13 cellular contexts compared by ENCODE assay signal in the genomic region with DNA sequence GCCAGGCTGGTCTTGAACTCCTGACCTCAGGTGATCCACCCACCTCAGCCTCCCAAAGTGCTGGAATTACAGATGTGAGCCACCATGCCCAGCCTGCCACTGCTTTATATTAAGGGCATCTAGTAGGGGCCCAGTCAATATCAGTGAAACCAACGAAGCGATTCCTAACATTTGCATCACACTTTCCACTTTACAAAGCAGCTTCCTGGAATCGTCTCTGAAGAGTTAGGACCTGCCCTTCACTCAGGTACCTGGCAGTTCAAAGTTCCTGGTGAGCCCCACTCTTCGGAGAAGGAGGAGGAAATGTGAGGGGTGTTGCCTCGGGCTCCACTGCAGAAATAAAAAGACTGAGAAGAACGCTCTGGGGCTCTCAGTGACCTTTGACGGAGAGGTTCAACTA. TPM values are rescaled to one million over a fixed set of nuclear protein-coding genes. Genes with fewer than 3 reads are reported as not detected.
DNase-seq lines count a peak whose midpoint lies in the region; ATAC-seq and TF ChIP-seq lines count a peak whose summit lies in the region.
"Had no signal": no experiment of that assay in that cellular context is flagged by ENCODE, and none has a peak within 500 bp of the region (broad histone marks: within the 10 kb centered on the region; RNA-seq: fewer than 3 reads in every experiment).

No MANE protein-coding gene starts in this region.

- peak overlapping the region; percentile 66 for H3K4me3 ChIP-seq in OCI-LY3 (ENCODE audit: low read length)
- H3K4me3 ChIP-seq: prostate gland had no signal

- H3K36me3 ChIP-seq in OCI-LY3 (replicated peaks; ENCODE audit: low read depth, low read length), result peaks cover 3% of the 10 kb centered on the region
- H3K36me3 ChIP-seq: prostate gland had no signal

- H3K27ac Mint-ChIP-seq in activated T-helper 2 cell treated with anti-CD3 and anti-CD28 coated beads, Interferon-gamma antibody, Interleukin-2, Interleukin-4, amounts not matched to agents 10 μg/mL and 5 μg/mL and 100 μg/mL, durations not matched to agents 14 hours and 24 hours and 36 hours, result peak overlapping the region; percentile 92
- H3K27ac Mint-ChIP-seq: brain had no signal

- DNase-seq in activated CD8-positive, alpha-beta memory T cell treated with anti-CD3 and anti-CD28 coated beads for 24 hours, result peak; percentile 67
- DNase-seq in activated CD8-positive, alpha-beta memory T cell treated with anti-CD3 and anti-CD28 coated beads, Interleukin-2, amount 50 U/mL, for 4 hours, result no peak
- DNase-seq in activated T-helper 2 cell treated with anti-CD3 and anti-CD28 coated beads, Interferon-gamma antibody, Interleukin-2, Interleukin-4, amounts not matched to agents 10 μg/mL and 5 μg/mL and 100 μg/mL, durations not matched to agents 14 hours and 24 hours and 36 hours (ENCODE audit: low spot score), result no peak
- DNase-seq in stimulated activated CD4-positive, alpha-beta T cell treated with anti-CD3 and anti-CD28 coated beads, Interleukin-4, amount 100 ng/mL, for 24 hours, result peak; percentile 36
- DNase-seq in NCI-H2029 treated with DMSO at 0.1 percent for 48 hours (lab: John Stamatoyannopoulos, UW) (no peak), NCI-H2107 (lab: John Stamatoyannopoulos, UW) (no peak)
- DNase-seq: Caco-2; NK-92 treated with Interleukin-12 subunit alpha and Interleukin-12 subunit beta, amount 100 ng/mL, for 24 hours; SHP77 had no signal

- peak overlapping the region; percentile 95 for H3K27ac ChIP-seq in OCI-LY3 (ENCODE audit: low read length)
- H3K27ac ChIP-seq: prostate gland had no signal

- no peak overlapping the region for H3K4me3 Mint-ChIP-seq in activated T-helper 2 cell treated with anti-CD3 and anti-CD28 coated beads, Interferon-gamma antibody, Interleukin-2, Interleukin-4, amounts not matched to agents 10 μg/mL and 5 μg/mL and 100 μg/mL, durations not matched to agents 14 hours and 24 hours and 36 hours (ENCODE audit: low read depth)
- H3K4me3 Mint-ChIP-seq: brain had no signal

- H3K4me1 Mint-ChIP-seq in activated T-helper 2 cell treated with anti-CD3 and anti-CD28 coated beads, Interferon-gamma antibody, Interleukin-2, Interleukin-4, amounts not matched to agents 10 μg/mL and 5 μg/mL and 100 μg/mL, durations not matched to agents 14 hours and 24 hours and 36 hours (ENCODE audit: low read depth), result peaks cover 64% of the 10 kb centered on the region

- H4K20me1 ChIP-seq in OCI-LY3 (ENCODE audit: insufficient read depth, low read length), result no peaks in the 10 kb centered on the region

- no peak for TF ChIP-seq CTCF in OCI-LY3 (IDR thresholded peaks at IDR 0.05; ENCODE audit: low read depth, low read length)

- intact Hi-C loops in activated T-helper 2 cell treated with anti-CD3 and anti-CD28 coated beads, Interferon-gamma antibody, Interleukin-2, Interleukin-4, amounts not matched to agents 10 μg/mL and 5 μg/mL and 100 μg/mL, durations not matched to agents 14 hours and 24 hours and 36 hours (cut with micrococcal nuclease), result no loop called here

- H3K4me1 ChIP-seq in OCI-LY3 (ENCODE audit: low read length), result peaks cover 86% of the 10 kb centered on the region
- H3K4me1 ChIP-seq: prostate gland had no signal

- peak overlapping the region; percentile 81; the same call in 1 of the 2 replicates for H3K9ac ChIP-seq in OCI-LY3 (ENCODE audit: low read length)

- H3K27me3 Mint-ChIP-seq in activated T-helper 2 cell treated with anti-CD3 and anti-CD28 coated beads, Interferon-gamma antibody, Interleukin-2, Interleukin-4, amounts not matched to agents 10 μg/mL and 5 μg/mL and 100 μg/mL, durations not matched to agents 14 hours and 24 hours and 36 hours (ENCODE audit: low read depth), result no peaks in the 10 kb centered on the region

- no peaks in the 10 kb centered on the region for H3K9me3 Mint-ChIP-seq in activated T-helper 2 cell treated with anti-CD3 and anti-CD28 coated beads, Interferon-gamma antibody, Interleukin-2, Interleukin-4, amounts not matched to agents 10 μg/mL and 5 μg/mL and 100 μg/mL, durations not matched to agents 14 hours and 24 hours and 36 hours

- H3K4me2 ChIP-seq in OCI-LY3 (ENCODE audit: low read length), result peak overlapping the region; percentile 79

- peaks cover 23% of the 10 kb centered on the region for H3K79me2 ChIP-seq in OCI-LY3 (ENCODE audit: low read length)

- H2AFZ ChIP-seq in OCI-LY3 (ENCODE audit: low read depth, low read length), result no peak overlapping the region

- no peaks in the 10 kb centered on the region for H3K27me3 ChIP-seq in OCI-LY3 (ENCODE audit: low read depth, low read length)

- no peaks in the 10 kb centered on the region for H3K9me3 ChIP-seq in OCI-LY3 (ENCODE audit: insufficient read depth, low read length)
- H3K9me3 ChIP-seq: Caco-2, prostate gland had no signal

- peaks cover 2% of the 10 kb centered on the region for H3K36me3 Mint-ChIP-seq in activated T-helper 2 cell treated with anti-CD3 and anti-CD28 coated beads, Interferon-gamma antibody, Interleukin-2, Interleukin-4, amounts not matched to agents 10 μg/mL and 5 μg/mL and 100 μg/mL, durations not matched to agents 14 hours and 24 hours and 36 hours (ENCODE audit: low read depth)
- H3K36me3 Mint-ChIP-seq: brain had no signal

- no peak for ATAC-seq in GM18498 (IDR thresholded peaks at IDR 0.05; ENCODE audit: unreplicated experiment)

RNA-seq across cellular contexts. Expression of gene EZH2, which starts 31.1 kb away (rescaled TPM):
- 91.0 and 91.7 TPM in 2 replicates for total RNA-seq in activated T-helper 2 cell treated with anti-CD3 and anti-CD28 coated beads, Interferon-gamma antibody, Interleukin-2, Interleukin-4, amounts not matched to agents 10 μg/mL and 5 μg/mL and 100 μg/mL, durations not matched to agents 14 hours and 24 hours and 36 hours

Comparison
In these comparisons a context has a peak if more than half of its experiments do, and no peak if none do; other contexts are left out.
1. DNase-seq: peak in activated CD8-positive, alpha-beta memory T cell treated with anti-CD3 and anti-CD28 coated beads for 24 hours (single experiment) and stimulated activated CD4-positive, alpha-beta T cell treated with anti-CD3 and anti-CD28 coated beads, Interleukin-4, amount 100 ng/mL, for 24 hours (single experiment); none in activated CD8-positive, alpha-beta memory T cell treated with anti-CD3 and anti-CD28 coated beads, Interleukin-2, amount 50 U/mL, for 4 hours (single experiment), activated T-helper 2 cell treated with anti-CD3 and anti-CD28 coated beads, Interferon-gamma antibody, Interleukin-2, Interleukin-4, amounts not matched to agents 10 μg/mL and 5 μg/mL and 100 μg/mL, durations not matched to agents 14 hours and 24 hours and 36 hours (single experiment), NCI-H2029 treated with DMSO at 0.1 percent for 48 hours (single experiment) and NCI-H2107 (single experiment).